1 cellular context compared by ENCODE assay signal in the genomic region with DNA sequence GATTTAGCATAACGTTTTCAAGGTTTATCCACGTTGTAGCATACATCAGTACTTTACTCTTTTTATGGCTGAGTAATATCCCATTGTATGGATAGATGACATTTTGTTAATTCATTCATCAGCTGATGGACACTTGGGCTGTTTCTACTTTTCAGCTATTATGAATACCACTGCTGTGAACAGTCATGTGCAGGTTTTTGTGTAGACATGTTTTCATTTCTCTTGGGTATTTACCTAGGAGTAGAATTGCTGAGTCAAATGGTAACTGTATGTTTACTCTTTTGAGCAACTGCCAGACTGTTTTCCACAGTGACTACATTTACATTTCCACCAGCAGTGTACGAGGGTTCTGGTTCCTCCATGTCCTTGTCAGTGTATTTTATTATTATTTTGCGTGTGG.
A peak's percentile ranks its signal among the peaks of the same experiment; 100 is the strongest.
TF ChIP-seq lines count a peak whose summit lies in the region.

No MANE protein-coding gene starts in this region.

TF ChIP-seq in HepG2, 621 proteins besides CTCF, POLR2A, EP300 and RAD21 (continued from another document and continues in another):
- TF ChIP-seq, protein P1, sequence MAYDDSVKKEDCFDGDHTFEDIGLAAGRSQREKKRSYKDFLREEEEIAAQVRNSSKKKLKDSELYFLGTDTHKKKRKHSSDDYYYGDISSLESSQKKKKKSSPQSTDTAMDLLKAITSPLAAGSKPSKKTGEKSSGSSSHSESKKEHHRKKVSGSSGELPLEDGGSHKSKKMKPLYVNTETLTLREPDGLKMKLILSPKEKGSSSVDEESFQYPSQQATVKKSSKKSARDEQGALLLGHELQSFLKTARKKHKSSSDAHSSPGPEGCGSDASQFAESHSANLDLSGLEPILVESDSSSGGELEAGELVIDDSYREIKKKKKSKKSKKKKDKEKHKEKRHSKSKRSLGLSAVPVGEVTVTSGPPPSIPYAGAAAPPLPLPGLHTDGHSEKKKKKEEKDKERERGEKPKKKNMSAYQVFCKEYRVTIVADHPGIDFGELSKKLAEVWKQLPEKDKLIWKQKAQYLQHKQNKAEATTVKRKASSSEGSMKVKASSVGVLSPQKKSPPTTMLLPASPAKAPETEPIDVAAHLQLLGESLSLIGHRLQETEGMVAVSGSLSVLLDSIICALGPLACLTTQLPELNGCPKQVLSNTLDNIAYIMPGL (CRISPR knock-in tag; IDR thresholded peaks at IDR 0.05; ENCODE audit: borderline replicate concordance in 1 of 2, low read depth in 1 of 2), result no peak
- TF ChIP-seq, protein P2, sequence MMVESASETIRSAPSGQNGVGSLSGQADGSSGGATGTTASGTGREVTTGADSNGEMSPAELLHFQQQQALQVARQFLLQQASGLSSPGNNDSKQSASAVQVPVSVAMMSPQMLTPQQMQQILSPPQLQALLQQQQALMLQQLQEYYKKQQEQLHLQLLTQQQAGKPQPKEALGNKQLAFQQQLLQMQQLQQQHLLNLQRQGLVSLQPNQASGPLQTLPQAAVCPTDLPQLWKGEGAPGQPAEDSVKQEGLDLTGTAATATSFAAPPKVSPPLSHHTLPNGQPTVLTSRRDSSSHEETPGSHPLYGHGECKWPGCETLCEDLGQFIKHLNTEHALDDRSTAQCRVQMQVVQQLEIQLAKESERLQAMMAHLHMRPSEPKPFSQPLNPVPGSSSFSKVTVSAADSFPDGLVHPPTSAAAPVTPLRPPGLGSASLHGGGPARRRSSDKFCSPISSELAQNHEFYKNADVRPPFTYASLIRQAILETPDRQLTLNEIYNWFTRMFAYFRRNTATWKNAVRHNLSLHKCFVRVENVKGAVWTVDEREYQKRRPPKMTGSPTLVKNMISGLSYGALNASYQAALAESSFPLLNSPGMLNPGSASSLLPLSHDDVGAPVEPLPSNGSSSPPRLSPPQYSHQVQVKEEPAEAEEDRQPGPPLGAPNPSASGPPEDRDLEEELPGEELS (CRISPR knock-in tag; IDR thresholded peaks at IDR 0.05), result peak; percentile 42; the same call in 1 of the 2 replicates
- TF ChIP-seq, protein P3, sequence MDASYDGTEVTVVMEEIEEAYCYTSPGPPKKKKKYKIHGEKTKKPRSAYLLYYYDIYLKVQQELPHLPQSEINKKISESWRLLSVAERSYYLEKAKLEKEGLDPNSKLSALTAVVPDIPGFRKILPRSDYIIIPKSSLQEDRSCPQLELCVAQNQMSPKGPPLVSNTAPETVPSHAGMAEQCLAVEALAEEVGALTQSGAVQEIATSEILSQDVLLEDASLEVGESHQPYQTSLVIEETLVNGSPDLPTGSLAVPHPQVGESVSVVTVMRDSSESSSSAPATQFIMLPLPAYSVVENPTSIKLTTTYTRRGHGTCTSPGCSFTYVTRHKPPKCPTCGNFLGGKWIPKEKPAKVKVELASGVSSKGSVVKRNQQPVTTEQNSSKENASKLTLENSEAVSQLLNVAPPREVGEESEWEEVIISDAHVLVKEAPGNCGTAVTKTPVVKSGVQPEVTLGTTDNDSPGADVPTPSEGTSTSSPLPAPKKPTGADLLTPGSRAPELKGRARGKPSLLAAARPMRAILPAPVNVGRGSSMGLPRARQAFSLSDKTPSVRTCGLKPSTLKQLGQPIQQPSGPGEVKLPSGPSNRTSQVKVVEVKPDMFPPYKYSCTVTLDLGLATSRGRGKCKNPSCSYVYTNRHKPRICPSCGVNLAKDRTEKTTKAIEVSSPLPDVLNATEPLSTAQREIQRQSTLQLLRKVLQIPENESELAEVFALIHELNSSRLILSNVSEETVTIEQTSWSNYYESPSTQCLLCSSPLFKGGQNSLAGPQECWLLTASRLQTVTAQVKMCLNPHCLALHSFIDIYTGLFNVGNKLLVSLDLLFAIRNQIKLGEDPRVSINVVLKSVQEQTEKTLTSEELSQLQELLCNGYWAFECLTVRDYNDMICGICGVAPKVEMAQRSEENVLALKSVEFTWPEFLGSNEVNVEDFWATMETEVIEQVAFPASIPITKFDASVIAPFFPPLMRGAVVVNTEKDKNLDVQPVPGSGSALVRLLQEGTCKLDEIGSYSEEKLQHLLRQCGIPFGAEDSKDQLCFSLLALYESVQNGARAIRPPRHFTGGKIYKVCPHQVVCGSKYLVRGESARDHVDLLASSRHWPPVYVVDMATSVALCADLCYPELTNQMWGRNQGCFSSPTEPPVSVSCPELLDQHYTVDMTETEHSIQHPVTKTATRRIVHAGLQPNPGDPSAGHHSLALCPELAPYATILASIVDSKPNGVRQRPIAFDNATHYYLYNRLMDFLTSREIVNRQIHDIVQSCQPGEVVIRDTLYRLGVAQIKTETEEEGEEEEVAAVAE (CRISPR knock-in tag; IDR thresholded peaks at IDR 0.05; ENCODE audit: borderline replicate concordance), result 0 out of 2 replicates have a peak, but pooled peaks have one; percentile 28
- no peak for TF ChIP-seq ZNF354B (CRISPR knock-in tag; IDR thresholded peaks at IDR 0.05)
- TF ChIP-seq HMG20A (CRISPR knock-in tag; IDR thresholded peaks at IDR 0.05; ENCODE audit: borderline replicate concordance), result peak; percentile 19; the same call in 1 of the 2 replicates
- peak; percentile 96 for TF ChIP-seq MAFF (IDR thresholded peaks at IDR 0.05; ENCODE audit: low read depth, low read length)
- TF ChIP-seq, protein P4, sequence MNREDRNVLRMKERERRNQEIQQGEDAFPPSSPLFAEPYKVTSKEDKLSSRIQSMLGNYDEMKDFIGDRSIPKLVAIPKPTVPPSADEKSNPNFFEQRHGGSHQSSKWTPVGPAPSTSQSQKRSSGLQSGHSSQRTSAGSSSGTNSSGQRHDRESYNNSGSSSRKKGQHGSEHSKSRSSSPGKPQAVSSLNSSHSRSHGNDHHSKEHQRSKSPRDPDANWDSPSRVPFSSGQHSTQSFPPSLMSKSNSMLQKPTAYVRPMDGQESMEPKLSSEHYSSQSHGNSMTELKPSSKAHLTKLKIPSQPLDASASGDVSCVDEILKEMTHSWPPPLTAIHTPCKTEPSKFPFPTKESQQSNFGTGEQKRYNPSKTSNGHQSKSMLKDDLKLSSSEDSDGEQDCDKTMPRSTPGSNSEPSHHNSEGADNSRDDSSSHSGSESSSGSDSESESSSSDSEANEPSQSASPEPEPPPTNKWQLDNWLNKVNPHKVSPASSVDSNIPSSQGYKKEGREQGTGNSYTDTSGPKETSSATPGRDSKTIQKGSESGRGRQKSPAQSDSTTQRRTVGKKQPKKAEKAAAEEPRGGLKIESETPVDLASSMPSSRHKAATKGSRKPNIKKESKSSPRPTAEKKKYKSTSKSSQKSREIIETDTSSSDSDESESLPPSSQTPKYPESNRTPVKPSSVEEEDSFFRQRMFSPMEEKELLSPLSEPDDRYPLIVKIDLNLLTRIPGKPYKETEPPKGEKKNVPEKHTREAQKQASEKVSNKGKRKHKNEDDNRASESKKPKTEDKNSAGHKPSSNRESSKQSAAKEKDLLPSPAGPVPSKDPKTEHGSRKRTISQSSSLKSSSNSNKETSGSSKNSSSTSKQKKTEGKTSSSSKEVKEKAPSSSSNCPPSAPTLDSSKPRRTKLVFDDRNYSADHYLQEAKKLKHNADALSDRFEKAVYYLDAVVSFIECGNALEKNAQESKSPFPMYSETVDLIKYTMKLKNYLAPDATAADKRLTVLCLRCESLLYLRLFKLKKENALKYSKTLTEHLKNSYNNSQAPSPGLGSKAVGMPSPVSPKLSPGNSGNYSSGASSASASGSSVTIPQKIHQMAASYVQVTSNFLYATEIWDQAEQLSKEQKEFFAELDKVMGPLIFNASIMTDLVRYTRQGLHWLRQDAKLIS (CRISPR knock-in tag; IDR thresholded peaks at IDR 0.05), result 0 out of 2 replicates have a peak, but pooled peaks have one; percentile 5
- TF ChIP-seq, protein P5, sequence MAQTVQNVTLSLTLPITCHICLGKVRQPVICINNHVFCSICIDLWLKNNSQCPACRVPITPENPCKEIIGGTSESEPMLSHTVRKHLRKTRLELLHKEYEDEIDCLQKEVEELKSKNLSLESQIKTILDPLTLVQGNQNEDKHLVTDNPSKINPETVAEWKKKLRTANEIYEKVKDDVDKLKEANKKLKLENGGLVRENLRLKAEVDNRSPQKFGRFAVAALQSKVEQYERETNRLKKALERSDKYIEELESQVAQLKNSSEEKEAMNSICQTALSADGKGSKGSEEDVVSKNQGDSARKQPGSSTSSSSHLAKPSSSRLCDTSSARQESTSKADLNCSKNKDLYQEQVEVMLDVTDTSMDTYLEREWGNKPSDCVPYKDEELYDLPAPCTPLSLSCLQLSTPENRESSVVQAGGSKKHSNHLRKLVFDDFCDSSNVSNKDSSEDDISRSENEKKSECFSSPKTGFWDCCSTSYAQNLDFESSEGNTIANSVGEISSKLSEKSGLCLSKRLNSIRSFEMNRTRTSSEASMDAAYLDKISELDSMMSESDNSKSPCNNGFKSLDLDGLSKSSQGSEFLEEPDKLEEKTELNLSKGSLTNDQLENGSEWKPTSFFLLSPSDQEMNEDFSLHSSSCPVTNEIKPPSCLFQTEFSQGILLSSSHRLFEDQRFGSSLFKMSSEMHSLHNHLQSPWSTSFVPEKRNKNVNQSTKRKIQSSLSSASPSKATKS (CRISPR knock-in tag; IDR thresholded peaks at IDR 0.05), result 0 out of 2 replicates have a peak, but pooled peaks have one; percentile 26
- TF ChIP-seq, protein P6, sequence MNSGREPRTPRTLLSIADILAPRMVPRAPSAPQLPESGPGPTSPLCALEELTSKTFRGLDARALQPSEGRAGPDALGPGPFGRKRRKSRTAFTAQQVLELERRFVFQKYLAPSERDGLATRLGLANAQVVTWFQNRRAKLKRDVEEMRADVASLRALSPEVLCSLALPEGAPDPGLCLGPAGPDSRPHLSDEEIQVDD (CRISPR knock-in tag; IDR thresholded peaks at IDR 0.05; ENCODE audit: borderline replicate concordance), result no peak
- no peak for TF ChIP-seq MBNL3 (CRISPR knock-in tag; conservative IDR thresholded peaks at IDR 0.05)
- TF ChIP-seq, protein P7, sequence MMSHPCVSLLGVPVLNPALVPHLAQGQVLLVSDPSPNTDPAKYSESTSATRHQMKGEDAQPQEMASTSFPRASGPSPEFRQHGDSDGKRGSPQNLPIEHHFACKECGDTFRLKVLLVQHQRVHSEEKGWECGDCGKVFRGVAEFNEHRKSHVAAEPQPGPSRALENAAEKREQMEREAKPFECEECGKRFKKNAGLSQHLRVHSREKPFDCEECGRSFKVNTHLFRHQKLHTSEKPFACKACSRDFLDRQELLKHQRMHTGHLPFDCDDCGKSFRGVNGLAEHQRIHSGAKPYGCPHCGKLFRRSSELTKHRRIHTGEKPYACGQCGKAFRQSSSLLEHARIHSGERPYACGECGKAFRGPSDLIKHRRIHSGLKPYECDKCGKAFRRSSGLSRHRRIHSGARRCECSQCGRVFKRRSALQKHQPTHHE (CRISPR knock-in tag; IDR thresholded peaks at IDR 0.05; ENCODE audit: borderline replicate concordance), result no peak
- no peak for TF ChIP-seq SOX13 (IDR thresholded peaks at IDR 0.05)
- peak in 1 of 2 experiments; percentile 47; a peak in 1 of 4 replicates for TF ChIP-seq SOX13 (CRISPR knock-in tag; conservative IDR thresholded peaks at IDR 0.05 in 1 of 2, IDR thresholded peaks at IDR 0.05 in 1 of 2)
- peak; percentile 86 for TF ChIP-seq FOXK1 (CRISPR knock-in tag; IDR thresholded peaks at IDR 0.05; ENCODE audit: borderline replicate concordance, low read depth)
- TF ChIP-seq, protein P8, sequence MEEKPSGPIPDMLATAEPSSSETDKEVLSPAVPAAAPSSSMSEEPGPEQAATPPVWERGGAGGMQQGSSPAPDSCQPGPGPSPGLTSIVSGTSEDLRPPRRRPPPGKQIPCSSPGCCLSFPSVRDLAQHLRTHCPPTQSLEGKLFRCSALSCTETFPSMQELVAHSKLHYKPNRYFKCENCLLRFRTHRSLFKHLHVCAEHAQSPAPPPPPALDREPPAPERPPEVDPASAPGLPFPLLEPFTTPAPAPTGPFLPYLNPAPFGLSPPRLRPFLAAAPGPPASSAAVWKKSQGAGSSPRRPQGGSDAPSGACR (CRISPR knock-in tag; IDR thresholded peaks at IDR 0.05), result peak; percentile 66; the same call in 1 of the 2 replicates
- TF ChIP-seq CCDC6 (CRISPR knock-in tag; IDR thresholded peaks at IDR 0.05), result no peak
- TF ChIP-seq NFKBIZ (CRISPR knock-in tag; IDR thresholded peaks at IDR 0.05), result no peak
- peak; percentile 13; the same call in 1 of the 2 replicates for TF ChIP-seq RFX5 (IDR thresholded peaks at IDR 0.05; ENCODE audit: low read depth, low read length)
- TF ChIP-seq TARDBP (CRISPR knock-in tag; IDR thresholded peaks at IDR 0.05), result peak; percentile 59; the same call in 1 of the 2 replicates
- TF ChIP-seq, protein P9, sequence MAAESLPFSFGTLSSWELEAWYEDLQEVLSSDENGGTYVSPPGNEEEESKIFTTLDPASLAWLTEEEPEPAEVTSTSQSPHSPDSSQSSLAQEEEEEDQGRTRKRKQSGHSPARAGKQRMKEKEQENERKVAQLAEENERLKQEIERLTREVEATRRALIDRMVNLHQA (CRISPR knock-in tag; IDR thresholded peaks at IDR 0.05), result no peak
- peak; percentile 38 for TF ChIP-seq RBM22 (optimal IDR thresholded peaks at IDR 0.05; ENCODE audit: low read length)
- TF ChIP-seq PAF1 (CRISPR knock-in tag; IDR thresholded peaks at IDR 0.05), result no peak
- peak; percentile 70; the same call in 1 of the 2 replicates for TF ChIP-seq MBD4 (IDR thresholded peaks at IDR 0.05; ENCODE audit: borderline replicate concordance, low read length)
- TF ChIP-seq ZNF672 (CRISPR knock-in tag; IDR thresholded peaks at IDR 0.05), result no peak
- TF ChIP-seq HDAC2 (CRISPR knock-in tag; IDR thresholded peaks at IDR 0.05), result 0 out of 2 replicates have a peak, but pooled peaks have one; percentile 16
- TF ChIP-seq, protein P10, sequence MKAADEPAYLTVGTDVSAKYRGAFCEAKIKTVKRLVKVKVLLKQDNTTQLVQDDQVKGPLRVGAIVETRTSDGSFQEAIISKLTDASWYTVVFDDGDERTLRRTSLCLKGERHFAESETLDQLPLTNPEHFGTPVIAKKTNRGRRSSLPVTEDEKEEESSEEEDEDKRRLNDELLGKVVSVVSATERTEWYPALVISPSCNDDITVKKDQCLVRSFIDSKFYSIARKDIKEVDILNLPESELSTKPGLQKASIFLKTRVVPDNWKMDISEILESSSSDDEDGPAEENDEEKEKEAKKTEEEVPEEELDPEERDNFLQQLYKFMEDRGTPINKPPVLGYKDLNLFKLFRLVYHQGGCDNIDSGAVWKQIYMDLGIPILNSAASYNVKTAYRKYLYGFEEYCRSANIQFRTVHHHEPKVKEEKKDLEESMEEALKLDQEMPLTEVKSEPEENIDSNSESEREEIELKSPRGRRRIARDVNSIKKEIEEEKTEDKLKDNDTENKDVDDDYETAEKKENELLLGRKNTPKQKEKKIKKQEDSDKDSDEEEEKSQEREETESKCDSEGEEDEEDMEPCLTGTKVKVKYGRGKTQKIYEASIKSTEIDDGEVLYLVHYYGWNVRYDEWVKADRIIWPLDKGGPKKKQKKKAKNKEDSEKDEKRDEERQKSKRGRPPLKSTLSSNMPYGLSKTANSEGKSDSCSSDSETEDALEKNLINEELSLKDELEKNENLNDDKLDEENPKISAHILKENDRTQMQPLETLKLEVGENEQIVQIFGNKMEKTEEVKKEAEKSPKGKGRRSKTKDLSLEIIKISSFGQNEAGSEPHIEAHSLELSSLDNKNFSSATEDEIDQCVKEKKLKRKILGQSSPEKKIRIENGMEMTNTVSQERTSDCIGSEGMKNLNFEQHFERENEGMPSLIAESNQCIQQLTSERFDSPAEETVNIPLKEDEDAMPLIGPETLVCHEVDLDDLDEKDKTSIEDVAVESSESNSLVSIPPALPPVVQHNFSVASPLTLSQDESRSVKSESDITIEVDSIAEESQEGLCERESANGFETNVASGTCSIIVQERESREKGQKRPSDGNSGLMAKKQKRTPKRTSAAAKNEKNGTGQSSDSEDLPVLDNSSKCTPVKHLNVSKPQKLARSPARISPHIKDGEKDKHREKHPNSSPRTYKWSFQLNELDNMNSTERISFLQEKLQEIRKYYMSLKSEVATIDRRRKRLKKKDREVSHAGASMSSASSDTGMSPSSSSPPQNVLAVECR (CRISPR knock-in tag; IDR thresholded peaks at IDR 0.05; ENCODE audit: borderline replicate concordance), result peak; percentile 27; the same call in 1 of the 2 replicates
- TF ChIP-seq SALL2 (CRISPR knock-in tag; IDR thresholded peaks at IDR 0.05), result no peak
- 0 out of 2 replicates have a peak, but pooled peaks have one; percentile 43 for TF ChIP-seq MAFG (CRISPR knock-in tag; IDR thresholded peaks at IDR 0.05)
